ENCODE assay signal across 1 cellular context in the genomic region with DNA sequence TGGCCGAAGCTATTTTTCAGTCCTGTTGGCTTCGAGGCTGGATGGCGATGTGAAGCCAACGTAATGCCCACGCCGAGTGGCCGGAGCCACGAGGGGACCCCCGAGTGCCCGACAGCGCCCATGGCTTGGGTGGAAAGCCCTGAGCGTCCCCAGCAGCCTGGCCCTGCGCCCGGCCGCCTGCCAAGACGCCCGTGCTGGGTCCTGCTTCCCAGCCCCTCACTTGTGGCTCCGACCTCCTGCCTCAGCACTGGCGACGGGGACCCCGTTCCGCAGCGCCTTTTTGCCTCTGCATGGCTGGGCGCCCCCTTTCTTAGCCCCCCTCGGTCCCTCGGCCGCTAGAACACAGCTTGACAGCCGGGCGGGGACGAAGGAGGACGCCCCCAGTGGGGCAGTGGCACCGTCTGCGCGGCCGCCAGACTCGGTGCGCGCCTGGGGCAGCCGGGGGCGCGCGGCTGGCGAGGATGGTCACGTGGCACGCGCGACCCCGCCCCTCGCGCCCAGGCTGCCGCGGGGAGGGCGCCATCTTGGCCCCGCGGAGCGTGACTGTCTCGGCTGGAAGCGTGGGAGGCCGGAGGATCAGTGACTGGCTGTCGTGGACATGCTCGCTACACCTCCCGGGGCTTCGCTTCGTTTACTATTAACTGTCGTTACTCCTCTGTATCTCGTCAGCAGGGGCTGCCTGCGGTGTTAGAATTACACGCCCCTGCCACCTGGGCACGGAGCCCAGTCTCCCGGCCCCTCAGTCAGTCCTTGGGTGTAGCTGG.
A peak's percentile ranks its signal among the peaks of the same experiment; 100 is the strongest.
TF ChIP-seq lines count a peak whose summit lies in the region.

No MANE protein-coding gene starts in this region.

TF ChIP-seq in HepG2, 621 proteins besides CTCF, POLR2A, EP300 and RAD21 (continued from another document and continues in another):
- TF ChIP-seq, protein P1, sequence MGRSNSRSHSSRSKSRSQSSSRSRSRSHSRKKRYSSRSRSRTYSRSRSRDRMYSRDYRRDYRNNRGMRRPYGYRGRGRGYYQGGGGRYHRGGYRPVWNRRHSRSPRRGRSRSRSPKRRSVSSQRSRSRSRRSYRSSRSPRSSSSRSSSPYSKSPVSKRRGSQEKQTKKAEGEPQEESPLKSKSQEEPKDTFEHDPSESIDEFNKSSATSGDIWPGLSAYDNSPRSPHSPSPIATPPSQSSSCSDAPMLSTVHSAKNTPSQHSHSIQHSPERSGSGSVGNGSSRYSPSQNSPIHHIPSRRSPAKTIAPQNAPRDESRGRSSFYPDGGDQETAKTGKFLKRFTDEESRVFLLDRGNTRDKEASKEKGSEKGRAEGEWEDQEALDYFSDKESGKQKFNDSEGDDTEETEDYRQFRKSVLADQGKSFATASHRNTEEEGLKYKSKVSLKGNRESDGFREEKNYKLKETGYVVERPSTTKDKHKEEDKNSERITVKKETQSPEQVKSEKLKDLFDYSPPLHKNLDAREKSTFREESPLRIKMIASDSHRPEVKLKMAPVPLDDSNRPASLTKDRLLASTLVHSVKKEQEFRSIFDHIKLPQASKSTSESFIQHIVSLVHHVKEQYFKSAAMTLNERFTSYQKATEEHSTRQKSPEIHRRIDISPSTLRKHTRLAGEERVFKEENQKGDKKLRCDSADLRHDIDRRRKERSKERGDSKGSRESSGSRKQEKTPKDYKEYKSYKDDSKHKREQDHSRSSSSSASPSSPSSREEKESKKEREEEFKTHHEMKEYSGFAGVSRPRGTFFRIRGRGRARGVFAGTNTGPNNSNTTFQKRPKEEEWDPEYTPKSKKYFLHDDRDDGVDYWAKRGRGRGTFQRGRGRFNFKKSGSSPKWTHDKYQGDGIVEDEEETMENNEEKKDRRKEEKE (IDR thresholded peaks at IDR 0.05), result no peak
- TF ChIP-seq, protein P2, sequence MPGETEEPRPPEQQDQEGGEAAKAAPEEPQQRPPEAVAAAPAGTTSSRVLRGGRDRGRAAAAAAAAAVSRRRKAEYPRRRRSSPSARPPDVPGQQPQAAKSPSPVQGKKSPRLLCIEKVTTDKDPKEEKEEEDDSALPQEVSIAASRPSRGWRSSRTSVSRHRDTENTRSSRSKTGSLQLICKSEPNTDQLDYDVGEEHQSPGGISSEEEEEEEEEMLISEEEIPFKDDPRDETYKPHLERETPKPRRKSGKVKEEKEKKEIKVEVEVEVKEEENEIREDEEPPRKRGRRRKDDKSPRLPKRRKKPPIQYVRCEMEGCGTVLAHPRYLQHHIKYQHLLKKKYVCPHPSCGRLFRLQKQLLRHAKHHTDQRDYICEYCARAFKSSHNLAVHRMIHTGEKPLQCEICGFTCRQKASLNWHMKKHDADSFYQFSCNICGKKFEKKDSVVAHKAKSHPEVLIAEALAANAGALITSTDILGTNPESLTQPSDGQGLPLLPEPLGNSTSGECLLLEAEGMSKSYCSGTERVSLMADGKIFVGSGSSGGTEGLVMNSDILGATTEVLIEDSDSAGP (CRISPR knock-in tag; IDR thresholded peaks at IDR 0.05; ENCODE audit: borderline replicate concordance), result peak; percentile 2; the same call in 1 of the 2 replicates
- no peak for TF ChIP-seq MAZ (IDR thresholded peaks at IDR 0.05; ENCODE audit: borderline replicate concordance, low read depth, low read length)
- TF ChIP-seq MAZ (CRISPR knock-in tag; IDR thresholded peaks at IDR 0.05; ENCODE audit: low read depth), result peak; percentile 65; the same call in 1 of the 2 replicates
- no peak for TF ChIP-seq HMG20A (CRISPR knock-in tag; IDR thresholded peaks at IDR 0.05; ENCODE audit: borderline replicate concordance)
- TF ChIP-seq RFX3 (CRISPR knock-in tag; IDR thresholded peaks at IDR 0.05), result no peak
- TF ChIP-seq ZFP90 (CRISPR knock-in tag; IDR thresholded peaks at IDR 0.05; ENCODE audit: borderline replicate concordance), result peak; percentile 44; the same call in 1 of the 2 replicates
- peak; percentile 16 for TF ChIP-seq TEAD3 (CRISPR knock-in tag; optimal IDR thresholded peaks at IDR 0.05; ENCODE audit: borderline replicate concordance)
- TF ChIP-seq, protein P3, sequence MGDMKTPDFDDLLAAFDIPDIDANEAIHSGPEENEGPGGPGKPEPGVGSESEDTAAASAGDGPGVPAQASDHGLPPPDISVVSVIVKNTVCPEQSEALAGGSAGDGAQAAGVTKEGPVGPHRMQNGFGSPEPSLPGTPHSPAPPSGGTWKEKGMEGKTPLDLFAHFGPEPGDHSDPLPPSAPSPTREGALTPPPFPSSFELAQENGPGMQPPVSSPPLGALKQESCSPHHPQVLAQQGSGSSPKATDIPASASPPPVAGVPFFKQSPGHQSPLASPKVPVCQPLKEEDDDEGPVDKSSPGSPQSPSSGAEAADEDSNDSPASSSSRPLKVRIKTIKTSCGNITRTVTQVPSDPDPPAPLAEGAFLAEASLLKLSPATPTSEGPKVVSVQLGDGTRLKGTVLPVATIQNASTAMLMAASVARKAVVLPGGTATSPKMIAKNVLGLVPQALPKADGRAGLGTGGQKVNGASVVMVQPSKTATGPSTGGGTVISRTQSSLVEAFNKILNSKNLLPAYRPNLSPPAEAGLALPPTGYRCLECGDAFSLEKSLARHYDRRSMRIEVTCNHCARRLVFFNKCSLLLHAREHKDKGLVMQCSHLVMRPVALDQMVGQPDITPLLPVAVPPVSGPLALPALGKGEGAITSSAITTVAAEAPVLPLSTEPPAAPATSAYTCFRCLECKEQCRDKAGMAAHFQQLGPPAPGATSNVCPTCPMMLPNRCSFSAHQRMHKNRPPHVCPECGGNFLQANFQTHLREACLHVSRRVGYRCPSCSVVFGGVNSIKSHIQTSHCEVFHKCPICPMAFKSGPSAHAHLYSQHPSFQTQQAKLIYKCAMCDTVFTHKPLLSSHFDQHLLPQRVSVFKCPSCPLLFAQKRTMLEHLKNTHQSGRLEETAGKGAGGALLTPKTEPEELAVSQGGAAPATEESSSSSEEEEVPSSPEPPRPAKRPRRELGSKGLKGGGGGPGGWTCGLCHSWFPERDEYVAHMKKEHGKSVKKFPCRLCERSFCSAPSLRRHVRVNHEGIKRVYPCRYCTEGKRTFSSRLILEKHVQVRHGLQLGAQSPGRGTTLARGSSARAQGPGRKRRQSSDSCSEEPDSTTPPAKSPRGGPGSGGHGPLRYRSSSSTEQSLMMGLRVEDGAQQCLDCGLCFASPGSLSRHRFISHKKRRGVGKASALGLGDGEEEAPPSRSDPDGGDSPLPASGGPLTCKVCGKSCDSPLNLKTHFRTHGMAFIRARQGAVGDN (CRISPR knock-in tag; IDR thresholded peaks at IDR 0.05), result peak; percentile 84
- TF ChIP-seq ZNF720 (CRISPR knock-in tag; IDR thresholded peaks at IDR 0.05), result no peak
- peak; percentile 42; the same call in 1 of the 2 replicates for TF ChIP-seq KAT8 (CRISPR knock-in tag; IDR thresholded peaks at IDR 0.05)
- no peak for TF ChIP-seq SSRP1 (CRISPR knock-in tag; IDR thresholded peaks at IDR 0.05)
- 0 out of 2 replicates have a peak, but pooled peaks have one; percentile 16 for TF ChIP-seq REPIN1 (CRISPR knock-in tag; IDR thresholded peaks at IDR 0.05; ENCODE audit: borderline replicate concordance, low read depth)
- TF ChIP-seq ZSCAN31 (CRISPR knock-in tag; IDR thresholded peaks at IDR 0.05; ENCODE audit: low read depth), result 0 out of 2 replicates have a peak, but pooled peaks have one; percentile 31
- TF ChIP-seq ZSCAN21 (CRISPR knock-in tag; IDR thresholded peaks at IDR 0.05; ENCODE audit: borderline replicate concordance), result peak; percentile 89
- TF ChIP-seq ZNF205 (CRISPR knock-in tag; IDR thresholded peaks at IDR 0.05), result 0 out of 2 replicates have a peak, but pooled peaks have one; percentile 30
- peak; percentile 52; the same call in 1 of the 2 replicates for TF ChIP-seq JUND (CRISPR knock-in tag; IDR thresholded peaks at IDR 0.05)
- peak; percentile 10; the same call in 1 of the 2 replicates for TF ChIP-seq MED1 (CRISPR knock-in tag; IDR thresholded peaks at IDR 0.05)
- TF ChIP-seq MAFF (IDR thresholded peaks at IDR 0.05; ENCODE audit: low read depth, low read length), result no peak
- TF ChIP-seq U2AF2 (IDR thresholded peaks at IDR 0.05; ENCODE audit: low read depth, low read length), result no peak
- TF ChIP-seq U2AF1 (optimal IDR thresholded peaks at IDR 0.05; ENCODE audit: low read depth, low read length), result peak; percentile 52
- TF ChIP-seq ZNF354B (CRISPR knock-in tag; IDR thresholded peaks at IDR 0.05), result 0 out of 2 replicates have a peak, but pooled peaks have one; percentile 49
- TF ChIP-seq GATAD1 (CRISPR knock-in tag; IDR thresholded peaks at IDR 0.05), result peak; percentile 29; the same call in 1 of the 2 replicates
- 0 out of 2 replicates have a peak, but pooled peaks have one; percentile 43 for TF ChIP-seq ZNF30 (CRISPR knock-in tag; IDR thresholded peaks at IDR 0.05)
- no peak for TF ChIP-seq HOXA7 (CRISPR knock-in tag; IDR thresholded peaks at IDR 0.05)
- TF ChIP-seq STAG1 (CRISPR knock-in tag; IDR thresholded peaks at IDR 0.05), result no peak
- TF ChIP-seq ZNF563 (CRISPR knock-in tag; IDR thresholded peaks at IDR 0.05), result peak; percentile 85; the same call in 1 of the 2 replicates
- TF ChIP-seq ZSCAN22 (CRISPR knock-in tag; IDR thresholded peaks at IDR 0.05), result no peak
- peak; percentile 12; the same call in 1 of the 2 replicates for TF ChIP-seq POGZ (CRISPR knock-in tag; IDR thresholded peaks at IDR 0.05)
- TF ChIP-seq ZNF276 (CRISPR knock-in tag; IDR thresholded peaks at IDR 0.05; ENCODE audit: low read depth), result peak; percentile 65
- TF ChIP-seq RFXAP (CRISPR knock-in tag; IDR thresholded peaks at IDR 0.05; ENCODE audit: borderline replicate concordance), result 0 out of 2 replicates have a peak, but pooled peaks have one; percentile 54
- TF ChIP-seq GLI4 (CRISPR knock-in tag; IDR thresholded peaks at IDR 0.05; ENCODE audit: borderline replicate concordance), result 0 out of 2 replicates have a peak, but pooled peaks have one; percentile 49
- 0 out of 2 replicates have a peak, but pooled peaks have one; percentile 33 for TF ChIP-seq ZNF44 (CRISPR knock-in tag; IDR thresholded peaks at IDR 0.05)
- peak; percentile 63; the same call in 1 of the 2 replicates for TF ChIP-seq MEIS1 (CRISPR knock-in tag; IDR thresholded peaks at IDR 0.05; ENCODE audit: borderline replicate concordance)
- TF ChIP-seq, protein P4, sequence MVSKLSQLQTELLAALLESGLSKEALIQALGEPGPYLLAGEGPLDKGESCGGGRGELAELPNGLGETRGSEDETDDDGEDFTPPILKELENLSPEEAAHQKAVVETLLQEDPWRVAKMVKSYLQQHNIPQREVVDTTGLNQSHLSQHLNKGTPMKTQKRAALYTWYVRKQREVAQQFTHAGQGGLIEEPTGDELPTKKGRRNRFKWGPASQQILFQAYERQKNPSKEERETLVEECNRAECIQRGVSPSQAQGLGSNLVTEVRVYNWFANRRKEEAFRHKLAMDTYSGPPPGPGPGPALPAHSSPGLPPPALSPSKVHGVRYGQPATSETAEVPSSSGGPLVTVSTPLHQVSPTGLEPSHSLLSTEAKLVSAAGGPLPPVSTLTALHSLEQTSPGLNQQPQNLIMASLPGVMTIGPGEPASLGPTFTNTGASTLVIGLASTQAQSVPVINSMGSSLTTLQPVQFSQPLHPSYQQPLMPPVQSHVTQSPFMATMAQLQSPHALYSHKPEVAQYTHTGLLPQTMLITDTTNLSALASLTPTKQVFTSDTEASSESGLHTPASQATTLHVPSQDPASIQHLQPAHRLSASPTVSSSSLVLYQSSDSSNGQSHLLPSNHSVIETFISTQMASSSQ (IDR thresholded peaks at IDR 0.05; ENCODE audit: low read depth), result no peak
- TF ChIP-seq, protein P4 (CRISPR knock-in tag; IDR thresholded peaks at IDR 0.05; ENCODE audit: borderline replicate concordance), result peak; percentile 33; the same call in 1 of the 2 replicates
- no peak for TF ChIP-seq NFE2L2 (IDR thresholded peaks at IDR 0.05; ENCODE audit: low read length)
- TF ChIP-seq ZNF839 (CRISPR knock-in tag; IDR thresholded peaks at IDR 0.05; ENCODE audit: borderline replicate concordance), result no peak
- TF ChIP-seq, protein P5, sequence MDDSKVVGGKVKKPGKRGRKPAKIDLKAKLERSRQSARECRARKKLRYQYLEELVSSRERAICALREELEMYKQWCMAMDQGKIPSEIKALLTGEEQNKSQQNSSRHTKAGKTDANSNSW (CRISPR knock-in tag; IDR thresholded peaks at IDR 0.05; ENCODE audit: borderline replicate concordance), result peak; percentile 64; the same call in 1 of the 2 replicates
- peak; percentile 39; the same call in 1 of the 2 replicates for TF ChIP-seq UBTF (CRISPR knock-in tag; IDR thresholded peaks at IDR 0.05)
